1 cellular context compared by ENCODE assay signal in the genomic region with DNA sequence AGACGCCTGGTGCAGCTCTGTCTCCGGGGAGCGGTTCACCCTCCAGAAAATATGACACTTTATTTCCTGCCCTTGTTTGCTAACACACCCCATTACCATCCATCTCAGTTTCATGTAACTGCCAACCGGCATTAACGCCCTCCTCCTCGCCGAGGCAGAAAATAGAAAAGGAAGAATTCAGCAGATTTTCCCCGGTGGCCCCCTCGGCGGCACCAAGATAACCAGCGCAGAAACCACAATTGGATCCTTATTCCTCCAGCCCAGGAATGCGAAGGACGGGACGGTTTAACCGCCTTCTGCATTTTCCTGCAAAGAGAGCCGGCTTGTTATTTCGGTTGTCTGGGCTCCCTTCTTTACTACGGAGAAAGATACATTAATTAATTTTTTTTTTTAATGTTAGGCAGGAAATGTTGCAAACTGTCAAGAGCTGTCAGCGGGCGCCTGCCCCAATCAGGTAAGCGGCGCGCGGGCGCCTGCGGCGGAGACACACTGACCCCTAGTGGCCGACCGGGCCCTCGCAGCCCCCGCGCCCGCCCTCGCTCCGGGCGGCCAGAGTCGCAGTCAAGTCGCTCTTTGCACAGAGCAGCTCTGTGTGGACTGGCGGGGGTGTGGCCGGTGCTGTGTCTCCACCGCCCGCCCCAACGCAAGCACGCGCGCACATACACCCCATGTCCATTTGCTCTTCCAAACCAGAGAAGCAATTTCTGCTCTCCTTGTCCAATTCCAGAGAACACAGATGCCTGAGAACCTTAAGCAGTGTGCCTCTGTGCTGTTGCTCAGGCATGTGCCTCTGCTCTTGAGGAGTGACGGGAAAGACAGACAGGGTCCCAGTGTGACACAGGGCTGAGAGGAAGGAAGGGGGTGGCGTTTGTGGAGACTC.
A peak's percentile ranks its signal among the peaks of the same experiment; 100 is the strongest.
TF ChIP-seq lines count a peak whose summit lies in the region.

No MANE protein-coding gene starts in this region.

TF ChIP-seq in HEK293, 187 proteins besides CTCF, POLR2A, EP300 and RAD21 (continued from another document):
- TF ChIP-seq ZNF530 (tag by site-specific recombination; IDR thresholded peaks at IDR 0.05; ENCODE audit: low read depth) (no peak), SP3 (tag by site-specific recombination; IDR thresholded peaks at IDR 0.05) (peak; percentile 31; the same call in 1 of the 2 replicates), ZBTB7A (tag by site-specific recombination; IDR thresholded peaks at IDR 0.05; ENCODE audit: low read depth) (no peak), EGR2 (tag by site-specific recombination; IDR thresholded peaks at IDR 0.05; ENCODE audit: low read depth) (peak; percentile 74), ZNF677 (tag by site-specific recombination; IDR thresholded peaks at IDR 0.05) (no peak), YY2 (tag by site-specific recombination; IDR thresholded peaks at IDR 0.05) (no peak), TRIM28 (IDR thresholded peaks at IDR 0.05; ENCODE audit: borderline replicate concordance, low read length) (no peak), ZNF654 (tag by site-specific recombination; IDR thresholded peaks at IDR 0.05; ENCODE audit: low read depth) (peak; percentile 52), ZNF785 (tag by site-specific recombination; IDR thresholded peaks at IDR 0.05) (no peak), ZNF16 (tag by site-specific recombination; IDR thresholded peaks at IDR 0.05; ENCODE audit: low read depth) (no peak), ZNF501 (tag by site-specific recombination; IDR thresholded peaks at IDR 0.05) (no peak), GLI4 (tag by site-specific recombination; IDR thresholded peaks at IDR 0.05) (no peak), ZFP37 (tag by site-specific recombination; IDR thresholded peaks at IDR 0.05) (no peak), RBAK (tag by site-specific recombination; IDR thresholded peaks at IDR 0.05) (no peak), ZNF362 (tag by site-specific recombination; IDR thresholded peaks at IDR 0.05) (no peak), ZNF561 (tag by site-specific recombination; IDR thresholded peaks at IDR 0.05; ENCODE audit: borderline replicate concordance) (peak; percentile 43; the same call in 1 of the 2 replicates), SP7 (tag by site-specific recombination; IDR thresholded peaks at IDR 0.05) (peak; percentile 50), ZNF214 (tag by site-specific recombination; IDR thresholded peaks at IDR 0.05; ENCODE audit: borderline replicate concordance) (no peak), ZNF580 (tag by site-specific recombination; IDR thresholded peaks at IDR 0.05) (no peak), GLIS1 (tag by site-specific recombination; IDR thresholded peaks at IDR 0.05) (no peak; the same call in 1 of the 2 replicates)
- TF ChIP-seq, protein P1, sequence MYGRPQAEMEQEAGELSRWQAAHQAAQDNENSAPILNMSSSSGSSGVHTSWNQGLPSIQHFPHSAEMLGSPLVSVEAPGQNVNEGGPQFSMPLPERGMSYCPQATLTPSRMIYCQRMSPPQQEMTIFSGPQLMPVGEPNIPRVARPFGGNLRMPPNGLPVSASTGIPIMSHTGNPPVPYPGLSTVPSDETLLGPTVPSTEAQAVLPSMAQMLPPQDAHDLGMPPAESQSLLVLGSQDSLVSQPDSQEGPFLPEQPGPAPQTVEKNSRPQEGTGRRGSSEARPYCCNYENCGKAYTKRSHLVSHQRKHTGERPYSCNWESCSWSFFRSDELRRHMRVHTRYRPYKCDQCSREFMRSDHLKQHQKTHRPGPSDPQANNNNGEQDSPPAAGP (tag by site-specific recombination; IDR thresholded peaks at IDR 0.05), result no peak
